8 cellular contexts compared by ENCODE assay signal in genomic region chr1:165367375-165367993, GRCh38. TPM values are rescaled to one million over a fixed set of nuclear protein-coding genes. Genes with fewer than 3 reads are reported as not detected.
DNase-seq lines count a peak whose midpoint lies in the region; ATAC-seq lines count a peak whose summit lies in the region.

No MANE protein-coding gene starts in this region.

- no peak overlapping the region for H3K27ac ChIP-seq in naive thymus-derived CD4-positive, alpha-beta T cell (ENCODE audit: low read depth, low read length)

- no peaks in the 10 kb centered on the region for H3K36me3 ChIP-seq in naive thymus-derived CD4-positive, alpha-beta T cell (ENCODE audit: control insufficient read depth in 2 of 3, insufficient read depth in 3 of 3, low read length in 3 of 3)

- H3K9me3 ChIP-seq in naive thymus-derived CD4-positive, alpha-beta T cell (ENCODE audit: control insufficient read depth in 2 of 3, low read length in 3 of 3): no peaks in the 10 kb centered on the region

- DNase-seq in activated CD4-positive, CD25-positive, alpha-beta regulatory T cell (lab: John Stamatoyannopoulos, UW): peak; percentile 47 to 72 (median 56)
- peak; percentile 77 for DNase-seq in NCI-H748 (lab: John Stamatoyannopoulos, UW; ENCODE audit: unreplicated experiment)
- peak; percentile 75 for DNase-seq in activated CD4-positive, alpha-beta memory T cell treated with anti-CD3 and anti-CD28 coated beads, Interleukin-2, amount 10 ng/mL, durations not matched to agents 7 days and 5 days
- peak; percentile 72 to 77 (median 73) for DNase-seq in effector memory CD8-positive, alpha-beta T cell
- DNase-seq in naive thymus-derived CD4-positive, alpha-beta T cell: peak; percentile 41 to 80 (median 62)
- peak; percentile 43 to 67 for DNase-seq in stimulated activated CD8-positive, alpha-beta memory T cell treated with anti-CD3 and anti-CD28 coated beads, Interleukin-7, amount 100 ng/mL, for 48 hours (ENCODE audit: extremely low read depth in 1 of 2, low read depth in 1 of 2)

- POLR2A ChIA-PET in activated CD4-positive, alpha-beta memory T cell treated with anti-CD3 and anti-CD28 coated beads, Interleukin-2, amount 10 ng/mL, durations not matched to agents 7 days and 5 days (lab: Charles Lee): no interaction called here
- POLR2A ChIA-PET in naive thymus-derived CD4-positive, alpha-beta T cell (lab: Charles Lee): interaction anchor here (0.8 kb wide), 1 partner anchor 226 kb away, joined by 4 read pairs; no protein-coding TSS in a partner anchor

- H3K4me3 ChIP-seq in naive thymus-derived CD4-positive, alpha-beta T cell (ENCODE audit: low read length): no peak overlapping the region

- ATAC-seq in activated CD4-positive, CD25-positive, alpha-beta regulatory T cell treated with anti-CD3 and anti-CD28 coated beads, Interleukin-2, amount 50 U/mL, for 24 hours: no peak
- peak; percentile 73 for ATAC-seq in HG03103 (IDR thresholded peaks at IDR 0.05; ENCODE audit: low read depth, unreplicated experiment)
- ATAC-seq in effector memory CD8-positive, alpha-beta T cell (replicated peaks): peak; percentile 72
- ATAC-seq in naive thymus-derived CD4-positive, alpha-beta T cell: peak; percentile 81

- no peaks in the 10 kb centered on the region for H3K27me3 ChIP-seq in naive thymus-derived CD4-positive, alpha-beta T cell (ENCODE audit: control insufficient read depth in 2 of 2, insufficient read depth in 2 of 2, low read length in 2 of 2)

- no peak overlapping the region for H3K4me3 Mint-ChIP-seq in activated CD4-positive, alpha-beta memory T cell treated with anti-CD3 and anti-CD28 coated beads, Interleukin-2, amount 10 ng/mL, durations not matched to agents 7 days and 5 days
- no peak overlapping the region for H3K4me3 Mint-ChIP-seq in effector memory CD8-positive, alpha-beta T cell
- no peak overlapping the region for H3K4me3 Mint-ChIP-seq in naive thymus-derived CD4-positive, alpha-beta T cell

- no peaks in the 10 kb centered on the region for H3K9me3 Mint-ChIP-seq in activated CD4-positive, alpha-beta memory T cell treated with anti-CD3 and anti-CD28 coated beads, Interleukin-2, amount 10 ng/mL, durations not matched to agents 7 days and 5 days
- H3K9me3 Mint-ChIP-seq in effector memory CD8-positive, alpha-beta T cell: no peaks in the 10 kb centered on the region
- peaks cover 0 to 4% (median 0%) of the 10 kb centered on the region in 11 donors for H3K9me3 Mint-ChIP-seq in naive thymus-derived CD4-positive, alpha-beta T cell

- no peaks in the 10 kb centered on the region for H3K4me1 ChIP-seq in naive thymus-derived CD4-positive, alpha-beta T cell (ENCODE audit: control insufficient read depth in 2 of 2, insufficient read depth in 2 of 2, low read length in 2 of 2)

- H3K36me3 Mint-ChIP-seq in activated CD4-positive, alpha-beta memory T cell treated with anti-CD3 and anti-CD28 coated beads, Interleukin-2, amount 10 ng/mL, durations not matched to agents 7 days and 5 days (ENCODE audit: low read depth): no peaks in the 10 kb centered on the region
- no peaks in the 10 kb centered on the region for H3K36me3 Mint-ChIP-seq in effector memory CD8-positive, alpha-beta T cell (ENCODE audit: insufficient read depth)
- H3K36me3 Mint-ChIP-seq in naive thymus-derived CD4-positive, alpha-beta T cell: peaks cover 0 to 4% (median 0%) of the 10 kb centered on the region in 5 donors

- H3K27me3 Mint-ChIP-seq in activated CD4-positive, alpha-beta memory T cell treated with anti-CD3 and anti-CD28 coated beads, Interleukin-2, amount 10 ng/mL, durations not matched to agents 7 days and 5 days: peaks cover 62% of the 10 kb centered on the region
- H3K27me3 Mint-ChIP-seq in effector memory CD8-positive, alpha-beta T cell: peaks cover 66 to 68% of the 10 kb centered on the region in 2 donors
- H3K27me3 Mint-ChIP-seq in naive thymus-derived CD4-positive, alpha-beta T cell: peaks cover 67 to 79% (median 72%) of the 10 kb centered on the region in 5 donors

- peaks cover 4% of the 10 kb centered on the region for H3K4me1 Mint-ChIP-seq in activated CD4-positive, alpha-beta memory T cell treated with anti-CD3 and anti-CD28 coated beads, Interleukin-2, amount 10 ng/mL, durations not matched to agents 7 days and 5 days
- H3K4me1 Mint-ChIP-seq in effector memory CD8-positive, alpha-beta T cell (ENCODE audit: low read depth in 2 of 2): peaks cover 2 to 5% of the 10 kb centered on the region in 2 donors
- peaks cover 0 to 6% (median 0%) of the 10 kb centered on the region in 7 donors for H3K4me1 Mint-ChIP-seq in naive thymus-derived CD4-positive, alpha-beta T cell

- CTCF ChIA-PET in activated CD4-positive, alpha-beta memory T cell treated with anti-CD3 and anti-CD28 coated beads, Interleukin-2, amount 10 ng/mL, durations not matched to agents 7 days and 5 days (lab: Charles Lee): interaction anchor here (0.7 to 5.1 kb wide), 32 partner anchors 9 to 622 kb away, joined by 3 to 52 read pairs (median 6); no protein-coding TSS in a partner anchor
- CTCF ChIA-PET in naive thymus-derived CD4-positive, alpha-beta T cell (lab: Charles Lee): interaction anchor here (0.6 to 4.6 kb wide), 10 partner anchors 9 to 229 kb away, joined by 3 to 28 read pairs (median 4); no protein-coding TSS in a partner anchor

- H3K27ac Mint-ChIP-seq in activated CD4-positive, alpha-beta memory T cell treated with anti-CD3 and anti-CD28 coated beads, Interleukin-2, amount 10 ng/mL, durations not matched to agents 7 days and 5 days: no peak overlapping the region
- no peak overlapping the region for H3K27ac Mint-ChIP-seq in effector memory CD8-positive, alpha-beta T cell
- H3K27ac Mint-ChIP-seq in naive thymus-derived CD4-positive, alpha-beta T cell: no peak overlapping the region

- intact Hi-C loops in naive thymus-derived CD4-positive, alpha-beta T cell (cut with micrococcal nuclease): loop anchor here (1.0 to 10.0 kb wide), 5 partner anchors 26 to 1955 kb away; no protein-coding TSS in a partner anchor

RNA-seq across cellular contexts. Expression of gene LMX1A, which starts 11.0 kb away (rescaled TPM):
- total RNA-seq in activated CD4-positive, alpha-beta memory T cell treated with anti-CD3 and anti-CD28 coated beads, Interleukin-2, amount 10 ng/mL, durations not matched to agents 7 days and 5 days: not detected
- total RNA-seq in naive thymus-derived CD4-positive, alpha-beta T cell: not detected
- polyA plus RNA-seq in naive thymus-derived CD4-positive, alpha-beta T cell: not detected

Comparison
In these comparisons a context has a peak if more than half of its experiments do, and no peak if none do; other contexts are left out.
1. ATAC-seq: peak in HG03103 (single experiment), effector memory CD8-positive, alpha-beta T cell (single experiment) and naive thymus-derived CD4-positive, alpha-beta T cell (single experiment); none in activated CD4-positive, CD25-positive, alpha-beta regulatory T cell treated with anti-CD3 and anti-CD28 coated beads, Interleukin-2, amount 50 U/mL, for 24 hours (0 of 2).
2. Peak in every context shown above with its lines, with median percentiles within 50 percentile points of each other: DNase-seq.